Comparison of ENCODE assay signal across 8 cellular contexts in the genomic region with DNA sequence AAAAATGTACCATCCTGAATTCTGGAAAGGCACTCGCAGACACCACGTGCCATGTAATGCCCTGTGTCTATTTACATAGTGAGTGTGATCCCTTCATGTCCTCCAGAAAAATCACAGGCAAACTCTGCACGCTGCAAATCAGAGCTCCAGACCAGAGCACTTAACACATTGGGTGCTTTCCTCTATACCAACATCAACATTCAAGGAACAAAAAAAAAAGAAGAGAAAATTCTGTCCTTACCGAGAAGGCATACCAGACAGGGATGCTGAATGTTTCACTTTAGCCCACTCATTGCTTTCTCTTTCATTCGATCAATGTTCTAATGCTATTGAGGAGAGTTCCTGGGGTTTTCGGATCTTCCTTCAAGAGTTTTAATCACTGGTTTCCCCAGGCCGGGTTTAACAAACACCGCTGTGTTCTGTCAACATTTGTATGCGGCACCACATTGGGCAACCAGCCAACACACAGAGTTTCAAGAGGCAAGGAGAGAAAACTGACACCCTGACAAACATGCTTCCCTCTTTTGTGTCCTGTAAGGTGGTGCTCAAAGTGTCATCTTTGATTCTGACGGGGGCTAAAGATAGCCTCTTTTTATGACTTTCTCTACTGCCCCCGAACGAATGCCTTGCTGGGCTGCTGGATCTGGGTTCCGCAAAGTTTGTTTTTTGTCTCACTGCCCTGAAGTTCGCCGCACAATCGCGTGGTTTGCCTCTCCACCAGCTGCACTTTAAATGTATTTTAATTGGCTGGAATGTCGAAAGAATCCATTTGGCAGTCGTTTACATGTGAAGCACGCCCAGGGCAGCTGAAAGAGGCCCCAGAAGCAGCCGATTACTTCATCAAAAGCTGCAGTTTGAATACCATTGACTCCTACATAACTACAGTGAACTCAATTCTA.
DNase-seq lines count a peak whose midpoint lies in the region; ATAC-seq and TF ChIP-seq lines count a peak whose summit lies in the region.

No MANE protein-coding gene starts in this region.

- peak overlapping the region; percentile 72 to 78 (median 76) for H3K4me3 Mint-ChIP-seq in nephron
- H3K4me3 Mint-ChIP-seq in activated naive CD4-positive, alpha-beta T cell treated with anti-CD3 and anti-CD28 coated beads, Interleukin-2, amount 10 ng/mL, durations not matched to agents 7 days and 5 days: no peak overlapping the region

- H3K4me1 Mint-ChIP-seq in nephron: peaks cover 62% of the 10 kb centered on the region
- H3K4me1 Mint-ChIP-seq in activated naive CD4-positive, alpha-beta T cell treated with anti-CD3 and anti-CD28 coated beads, Interleukin-2, amount 10 ng/mL, durations not matched to agents 7 days and 5 days: no peaks in the 10 kb centered on the region

- peaks cover 6% of the 10 kb centered on the region for H3K9me3 Mint-ChIP-seq in nephron
- H3K9me3 Mint-ChIP-seq in activated naive CD4-positive, alpha-beta T cell treated with anti-CD3 and anti-CD28 coated beads, Interleukin-2, amount 10 ng/mL, durations not matched to agents 7 days and 5 days: peaks cover 2% of the 10 kb centered on the region

- DNase-seq in GM04503 (ENCODE audit: low read depth) (peak; percentile 84), NCI-H774 (lab: John Stamatoyannopoulos, UW) (peak; percentile 85), fibroblast of peridontal ligament (ENCODE audit: extremely low read depth) (peak; percentile 97)
- no peak for DNase-seq in activated naive CD4-positive, alpha-beta T cell treated with anti-CD3 and anti-CD28 coated beads, Interleukin-2, amount 10 ng/mL, durations not matched to agents 7 days and 5 days

- CTCF ChIA-PET in activated naive CD4-positive, alpha-beta T cell treated with anti-CD3 and anti-CD28 coated beads, Interleukin-2, amount 10 ng/mL, durations not matched to agents 7 days and 5 days (lab: Charles Lee): no interaction called here

- H3K27me3 Mint-ChIP-seq in nephron (ENCODE audit: low read depth): peaks cover 8% of the 10 kb centered on the region
- peaks cover 7% of the 10 kb centered on the region for H3K27me3 Mint-ChIP-seq in activated naive CD4-positive, alpha-beta T cell treated with anti-CD3 and anti-CD28 coated beads, Interleukin-2, amount 10 ng/mL, durations not matched to agents 7 days and 5 days

- peak overlapping the region; percentile 92 to 96 (median 96) for H3K27ac Mint-ChIP-seq in nephron
- H3K27ac Mint-ChIP-seq in activated naive CD4-positive, alpha-beta T cell treated with anti-CD3 and anti-CD28 coated beads, Interleukin-2, amount 10 ng/mL, durations not matched to agents 7 days and 5 days: no peak overlapping the region

- ATAC-seq in GM21576 (IDR thresholded peaks at IDR 0.05; ENCODE audit: unreplicated experiment) (no peak), GM21367 (IDR thresholded peaks at IDR 0.05; ENCODE audit: unreplicated experiment) (no peak), HG03432 (IDR thresholded peaks at IDR 0.05; ENCODE audit: unreplicated experiment) (no peak)

- no peaks in the 10 kb centered on the region for H3K36me3 Mint-ChIP-seq in nephron (ENCODE audit: low read depth)
- no peaks in the 10 kb centered on the region for H3K36me3 Mint-ChIP-seq in activated naive CD4-positive, alpha-beta T cell treated with anti-CD3 and anti-CD28 coated beads, Interleukin-2, amount 10 ng/mL, durations not matched to agents 7 days and 5 days

- TF ChIP-seq CTCF in nephron (IDR thresholded peaks at IDR 0.05; ENCODE audit: unreplicated experiment in 3 of 3): no peak
